In genomic region chr14:59133202-59133601, GRCh38 we compare ENCODE assay signal across 17 cellular contexts. TPM values are rescaled to one million over a fixed set of nuclear protein-coding genes. Genes with fewer than 3 reads are reported as not detected.
DNase-seq lines count a peak whose midpoint lies in the region; ATAC-seq, FAIRE-seq and TF ChIP-seq lines count a peak whose summit lies in the region.
"Had no signal": no experiment of that assay in that cellular context is flagged by ENCODE, and none has a peak within 500 bp of the region (broad histone marks: within the 10 kb centered on the region; RNA-seq: fewer than 3 reads in every experiment).

No MANE protein-coding gene starts in this region.

- H2BK20ac ChIP-seq in H1 (ENCODE audit: low read length), result no peak overlapping the region

- H2AK5ac ChIP-seq in H1 (ENCODE audit: low read depth, low read length), result no peak overlapping the region

- no peak overlapping the region for H4K91ac ChIP-seq in H1 (replicated peaks; ENCODE audit: insufficient read length, low read length)

- TF ChIP-seq EP300 in H1 (IDR thresholded peaks at IDR 0.05; ENCODE audit: borderline replicate concordance in 1 of 2, low read depth in 2 of 2, low read length in 2 of 2), result no peak

- BruUV-seq in HCT116 (replicated peaks; lab: Mats Ljungman, UMichigan), result no TSS peak
- BruUV-seq in OCI-LY7 (replicated peaks; lab: Mats Ljungman, UMichigan), result no TSS peak

- DNase-seq in HCT116 (ENCODE audit: low read depth, low spot score), result no peak
- DNase-seq in OCI-LY7 (ENCODE audit: low spot score), result no peak
- DNase-seq in H1 (ENCODE audit: low read depth in 1 of 2, low spot score in 2 of 2), result no peak
- no peak for DNase-seq in retinal pigment epithelial cell (ENCODE audit: low read depth)
- no peak for DNase-seq in colonic mucosa
- no peak for DNase-seq in HuH-7.5 (ENCODE audit: low spot score)
- no peak for DNase-seq in SW480 (ENCODE audit: low spot score)
- DNase-seq: activated CD4-positive, alpha-beta memory T cell treated with anti-CD3 and anti-CD28 coated beads for 36 hours; CD4-positive, alpha-beta memory T cell; dorsolateral prefrontal cortex; lower lobe of right lung; natural killer cell; NCI-H1436; SHP77 treated with DMSO at 0.1 percent for 48 hours; stimulated activated CD8-positive, alpha-beta memory T cell treated with anti-CD3 and anti-CD28 coated beads, Interleukin-4, amount 100 ng/mL, for 48 hours; thyroid gland had no signal

- RAD21 ChIA-PET in HCT116 (lab: Charles Lee; ENCODE audit: low non-redundant PET in 1 of 2, low total read pairs in 2 of 2, uncharacterized antibody in 2 of 2, unreplicated experiment in 2 of 2), result no interaction called here

- no peak overlapping the region for H3K14ac ChIP-seq in H1 (ENCODE audit: insufficient read length)

- H2AFZ ChIP-seq in HCT116 (ENCODE audit: low read depth, low read length, poor library complexity, severe bottlenecking) (no peak overlapping the region), OCI-LY7 (ENCODE audit: low read length) (no peak overlapping the region), H1 (ENCODE audit: low read length) (no peak overlapping the region)

- TF ChIP-seq POLR2A in HCT116 (IDR thresholded peaks at IDR 0.05; ENCODE audit: borderline replicate concordance, extremely low read depth, insufficient read depth, insufficient read length) (no peak), H1 (IDR thresholded peaks at IDR 0.05; ENCODE audit: control extremely low read depth in 1 of 2, low read depth in 2 of 2, low read length in 2 of 2) (no peak)

- no peaks in the 10 kb centered on the region for H3K36me3 ChIP-seq in HCT116 (ENCODE audit: control insufficient read depth in 1 of 2, insufficient read depth in 2 of 2, low read length in 2 of 2)
- H3K36me3 ChIP-seq in OCI-LY7 (ENCODE audit: insufficient read depth, low read length), result no peaks in the 10 kb centered on the region
- H3K36me3 ChIP-seq in H1 (ENCODE audit: control insufficient read depth in 2 of 4, insufficient read depth in 4 of 4, low read length in 3 of 4), result no peaks in the 10 kb centered on the region
- no peaks in the 10 kb centered on the region for H3K36me3 ChIP-seq in colonic mucosa
- H3K36me3 ChIP-seq: lower lobe of right lung, thyroid gland had no signal

- no peak overlapping the region for H4K5ac ChIP-seq in H1 (ENCODE audit: insufficient read length, low read depth, low read length)

- H2BK120ac ChIP-seq in H1 (replicated peaks; ENCODE audit: low read depth, low read length), result no peak overlapping the region

- H2BK15ac ChIP-seq in H1 (ENCODE audit: low read length), result no peak overlapping the region

- CTCF ChIA-PET in HCT116 (lab: Charles Lee), result interaction anchor here (1.4 kb wide), 1 partner anchor 311 kb away, joined by 9 read pairs; no protein-coding TSS in a partner anchor
- CTCF ChIA-PET in OCI-LY7 (lab: Charles Lee; ENCODE audit: unreplicated experiment), result no interaction called here
- CTCF ChIA-PET in H1 (lab: Charles Lee; ENCODE audit: partially characterized antibody), result interaction anchor here (0.9 to 2.6 kb wide), 13 partner anchors 8 to 314 kb away, joined by 3 to 21 read pairs (median 4); partner anchors contain the start of gene DAAM1

- H3K79me1 ChIP-seq in H1 (ENCODE audit: low read depth, low read length), result no peaks in the 10 kb centered on the region

- no peaks in the 10 kb centered on the region for H3K23me2 ChIP-seq in H1 (ENCODE audit: low read depth, low read length)

- no peak overlapping the region for H2BK12ac ChIP-seq in H1 (ENCODE audit: low read depth, low read length)

- H3K27ac ChIP-seq in HCT116 (ENCODE audit: low read depth, low read length), result no peak overlapping the region
- H3K27ac ChIP-seq in OCI-LY7 (ENCODE audit: low read depth, low read length, poor library complexity, severe bottlenecking), result no peak overlapping the region
- H3K27ac ChIP-seq in H1 (ENCODE audit: low read depth, low read length), result no peak overlapping the region
- H3K27ac ChIP-seq in colonic mucosa, result no peak overlapping the region
- H3K27ac ChIP-seq: dorsolateral prefrontal cortex, lower lobe of right lung, thyroid gland had no signal

- ATAC-seq in HCT116, result no peak
- ATAC-seq: lower lobe of right lung, natural killer cell had no signal

- H3K9me2 ChIP-seq in HCT116 (ENCODE audit: insufficient read depth) (no peaks in the 10 kb centered on the region), OCI-LY7 (ENCODE audit: insufficient read depth, low read length) (no peaks in the 10 kb centered on the region)

- no peaks in the 10 kb centered on the region for H4K20me1 ChIP-seq in HCT116 (ENCODE audit: insufficient read depth)
- no peaks in the 10 kb centered on the region for H4K20me1 ChIP-seq in OCI-LY7 (ENCODE audit: insufficient read depth, low read length)
- H4K20me1 ChIP-seq in H1 (replicated peaks in 1 of 2; ENCODE audit: control insufficient read depth in 1 of 2, insufficient read depth in 2 of 2, low read length in 2 of 2), result no peaks in the 10 kb centered on the region

- H3K27me3 ChIP-seq in HCT116 (ENCODE audit: insufficient read depth, low read length) (no peaks in the 10 kb centered on the region), H1 (replicated peaks in 1 of 4; ENCODE audit: control insufficient read depth in 3 of 4, extremely low read depth in 1 of 4, insufficient read depth in 3 of 4, low read length in 3 of 4) (no peaks in the 10 kb centered on the region), colonic mucosa (no peaks in the 10 kb centered on the region)
- H3K27me3 ChIP-seq: dorsolateral prefrontal cortex, thyroid gland had no signal

- no peaks in the 10 kb centered on the region for H3K79me2 ChIP-seq in HCT116 (ENCODE audit: insufficient read depth, low read length)
- no peaks in the 10 kb centered on the region for H3K79me2 ChIP-seq in OCI-LY7 (ENCODE audit: insufficient read depth, low read depth, low read length)
- no peaks in the 10 kb centered on the region for H3K79me2 ChIP-seq in H1 (ENCODE audit: control insufficient read depth in 1 of 2, insufficient read depth in 2 of 2, low read length in 2 of 2)

- H3K9ac ChIP-seq in HCT116 (ENCODE audit: low read length), result no peak overlapping the region
- no peak overlapping the region for H3K9ac ChIP-seq in H1 (replicated peaks in 1 of 4; ENCODE audit: extremely low read depth in 1 of 4, low read depth in 3 of 4, low read length in 3 of 4)
- no peak overlapping the region for H3K9ac ChIP-seq in colonic mucosa (ENCODE audit: low read depth in 2 of 2, low read length in 2 of 2)

- no peaks in the 10 kb centered on the region for H3K9me3 ChIP-seq in HCT116 (ENCODE audit: control insufficient read depth in 1 of 2, insufficient read depth in 1 of 2, low read depth in 1 of 2, low read length in 2 of 2)
- H3K9me3 ChIP-seq in OCI-LY7 (ENCODE audit: low read length), result no peaks in the 10 kb centered on the region
- H3K9me3 ChIP-seq in H1 (ENCODE audit: insufficient read depth in 2 of 2, low read depth in 1 of 2, low read length in 1 of 2), result no peaks in the 10 kb centered on the region
- no peaks in the 10 kb centered on the region for H3K9me3 ChIP-seq in colonic mucosa
- H3K9me3 ChIP-seq: lower lobe of right lung, thyroid gland had no signal

- peak; percentile 36; the same call in 1 of the 2 replicates for TF ChIP-seq RAD21 in HCT116 (IDR thresholded peaks at IDR 0.05; ENCODE audit: low read depth)
- TF ChIP-seq RAD21 in H1 (IDR thresholded peaks at IDR 0.05 in 1 of 2, conservative IDR thresholded peaks at IDR 0.05 in 1 of 2; ENCODE audit: low read depth in 2 of 2, low read length in 2 of 2), result peak; percentile 53 to 61

- no peak overlapping the region for H4K8ac ChIP-seq in H1 (ENCODE audit: extremely low read depth, insufficient read depth, low read length)

- POLR2A ChIA-PET in HCT116 (lab: Charles Lee), result no interaction called here
- POLR2A ChIA-PET in OCI-LY7 (lab: Charles Lee), result interaction anchor here (0.5 to 1.1 kb wide), 3 partner anchors 8 to 287 kb away, joined by 3 read pairs; no protein-coding TSS in a partner anchor
- POLR2A ChIA-PET in H1 (lab: Charles Lee; ENCODE audit: partially characterized antibody), result no interaction called here

- no peaks in the 10 kb centered on the region for H3K4me1 ChIP-seq in HCT116 (ENCODE audit: control insufficient read depth in 1 of 2, insufficient read depth in 2 of 2, low read length in 2 of 2)
- H3K4me1 ChIP-seq in OCI-LY7 (ENCODE audit: insufficient read depth, low read length, poor library complexity, severe bottlenecking), result peaks cover 4% of the 10 kb centered on the region
- H3K4me1 ChIP-seq in H1 (replicated peaks in 1 of 4; ENCODE audit: control insufficient read depth in 3 of 4, insufficient read depth in 4 of 4, low read length in 3 of 4), result no peaks in the 10 kb centered on the region
- no peaks in the 10 kb centered on the region for H3K4me1 ChIP-seq in colonic mucosa
- H3K4me1 ChIP-seq: thyroid gland had no signal

- no peak overlapping the region for H2BK5ac ChIP-seq in H1 (ENCODE audit: low read depth, low read length)

- intact Hi-C loops in HCT116 (cut with micrococcal nuclease) (no loop called here), OCI-LY7 (cut with micrococcal nuclease; ENCODE audit: unreplicated experiment) (no loop called here), colonic mucosa (cut with DNase I) (no loop called here)

- H3K4me3 ChIP-seq in HCT116 (replicated peaks in 1 of 2; ENCODE audit: low read depth in 1 of 2, low read length in 2 of 2) (no peak overlapping the region), OCI-LY7 (ENCODE audit: low read depth, low read length, poor library complexity, severe bottlenecking) (no peak overlapping the region), H1 (ENCODE audit: extremely low read depth in 1 of 4, insufficient read depth in 2 of 4, low read depth in 3 of 4, low read length in 4 of 4) (no peak overlapping the region), retinal pigment epithelial cell (ENCODE audit: low read length) (no peak overlapping the region), colonic mucosa (no peak overlapping the region)
- H3K4me3 ChIP-seq: dorsolateral prefrontal cortex, lower lobe of right lung, thyroid gland had no signal

- H3K4me2 ChIP-seq in HCT116 (ENCODE audit: low read length) (no peak overlapping the region), OCI-LY7 (ENCODE audit: low read length) (no peak overlapping the region), H1 (ENCODE audit: insufficient read depth in 1 of 2, low read depth in 2 of 2, low read length in 2 of 2) (no peak overlapping the region)

- H3K23ac ChIP-seq in H1 (ENCODE audit: insufficient read length), result no peak overlapping the region

- peak; percentile 28 for FAIRE-seq in H1 (lab: Jason Lieb, UNC)
- FAIRE-seq: TTC549 had no signal

- no peak overlapping the region for H3K56ac ChIP-seq in H1 (replicated peaks; ENCODE audit: insufficient read length, low read depth, low read length)

- H3K4ac ChIP-seq in H1 (replicated peaks; ENCODE audit: insufficient read length, low read depth, low read length), result no peak overlapping the region

- TF ChIP-seq CTCF in HCT116 (IDR thresholded peaks at IDR 0.05 in 2 of 3, conservative IDR thresholded peaks at IDR 0.05 in 1 of 3; ENCODE audit: borderline replicate concordance in 1 of 3, insufficient read depth in 1 of 3, low read depth in 2 of 3, low read length in 2 of 3), result 0 out of 6 replicates have a peak, but pooled peaks have one; percentile 7 to 15 (median 8)
- TF ChIP-seq CTCF in OCI-LY7 (conservative IDR thresholded peaks at IDR 0.05; ENCODE audit: low read length), result peak; percentile 61
- TF ChIP-seq CTCF in H1 (IDR thresholded peaks at IDR 0.05; ENCODE audit: control extremely low read depth in 1 of 3, insufficient read depth in 1 of 3, low read depth in 1 of 3, low read length in 3 of 3), result peak; percentile 13 to 39 (median 14); a peak in 3 of 4 replicates
- peak; percentile 34 for TF ChIP-seq CTCF in retinal pigment epithelial cell (conservative IDR thresholded peaks at IDR 0.05; ENCODE audit: low read depth, low read length)
- TF ChIP-seq CTCF in colonic mucosa (IDR thresholded peaks at IDR 0.05), result no peak

- H3K18ac ChIP-seq in H1 (ENCODE audit: extremely low read depth, low read length), result no peak overlapping the region

- 33% methylated on average over 2 of the region's 2 CpGs; no CpG with 5 or more reads in 1 of the 2 experiments for WGBS in H1 (ENCODE audit: extremely low coverage in 1 of 2, insufficient coverage in 1 of 2, insufficient read length in 1 of 2, insufficient replicate concordance in 2 of 2, low coverage in 1 of 2, low lambda C conversion rate in 2 of 2, missing lambda C conversion rate in 1 of 2), 2 experiments

RNA-seq across cellular contexts. Expression of gene DAAM1, which starts 55.3 kb away (rescaled TPM):
- 10.7 TPM for total RNA-seq in HCT116 (2021; ENCODE audit: unreplicated experiment)
- 2.7 and 3.3 TPM in 2 replicates for polyA plus RNA-seq in HCT116 (2012)
- 28.7 and 30.1 TPM in 2 replicates for total RNA-seq in OCI-LY7 (2014; rRNA removed; shearing (Covaris generic))
- 69.4 and 72.8 TPM in 2 replicates for total RNA-seq in OCI-LY7 (2022)
- total RNA-seq in H1 (2021; fragmentation: NEBNext Ultra II Directional; extraction: Animal tissue kit (Norgen Biotek cat#: 25700)), result 38.1 and 44.9 TPM in 2 replicates
- polyA plus RNA-seq in H1 (2011; rRNA removed), result 4.2 and 5.0 TPM in 2 replicates
- 6.6 TPM for polyA plus RNA-seq in H1 (2011; cell fraction: cytosol; rRNA removed)
- 9.2 TPM for polyA plus RNA-seq in H1 (2011; cell fraction: nucleus; rRNA removed)
- polyA plus RNA-seq in H1 (2012, experiment 1 of 2), result 10.3 to 27.1 TPM (median 13.4 TPM) in 4 replicates
- polyA plus RNA-seq in H1 (2012, experiment 2 of 2), result 1.4 TPM
- polyA plus RNA-seq in H1 (2013, experiment 1 of 2), result 29.9 TPM
- polyA plus RNA-seq in H1 (2013, experiment 2 of 2), result 25.1 TPM
- 33.1 and 47.9 TPM in 2 replicates for polyA minus RNA-seq in H1 (2011; rRNA and poly(A)+ RNA removed)
- 8.6 TPM for polyA minus RNA-seq in H1 (2011; cell fraction: cytosol; rRNA and poly(A)+ RNA removed)
- polyA minus RNA-seq in H1 (2011; cell fraction: nucleus; rRNA and poly(A)+ RNA removed), result 64.8 TPM
- total RNA-seq in colonic mucosa, result 10 to 100 TPM; 35.0 to 52.4 TPM

Comparison
In these comparisons a context has a peak if more than half of its experiments do, and no peak if none do; other contexts are left out.
1. Of the 16 proteins assayed by ChIP-seq in both H1 and HCT116: peak only in H1: none; only in HCT116: none; in both: CTCF and RAD21; in neither: 14.